29 cellular contexts compared by ENCODE assay signal in the genomic region with DNA sequence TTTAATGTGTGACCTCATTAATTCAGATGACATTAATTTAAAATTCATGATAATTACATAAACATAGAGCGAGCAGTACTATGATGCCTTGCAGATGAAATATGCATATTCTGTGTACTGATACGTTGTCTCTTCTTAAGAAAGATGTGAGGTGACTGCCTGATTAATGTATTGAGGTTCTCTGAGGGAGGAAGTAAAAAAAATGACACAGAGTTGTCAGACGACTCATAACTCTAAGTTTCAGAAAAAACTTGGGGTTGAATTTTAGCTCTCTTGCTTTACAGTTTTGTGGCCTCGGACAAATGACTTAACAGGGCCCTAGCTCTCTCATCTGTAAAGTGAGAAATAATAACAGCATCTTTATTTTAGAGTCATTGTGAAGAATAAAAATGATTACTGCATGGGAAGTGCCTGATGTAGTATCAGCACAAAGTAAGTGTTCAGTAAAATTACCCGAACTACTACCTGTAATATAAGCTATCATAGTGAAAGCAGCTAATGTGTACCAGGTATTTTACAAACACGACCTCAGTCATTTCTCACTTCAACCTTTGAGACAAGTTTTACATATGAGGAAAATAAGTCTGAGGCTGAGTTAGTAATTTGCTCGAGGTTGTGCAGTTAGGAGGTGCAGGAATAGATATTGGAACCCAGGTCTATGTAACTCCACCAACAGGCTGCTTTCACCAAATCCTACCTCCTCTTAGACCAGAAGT.
"Had no signal": no experiment of that assay in that cellular context is flagged by ENCODE, and none has a peak within 500 bp of the region (broad histone marks: within the 10 kb centered on the region; RNA-seq: fewer than 3 reads in every experiment).

No MANE protein-coding gene starts in this region.

- H3K36me3 ChIP-seq: neutrophil, pancreas, prostate gland, right atrium auricular region, spleen, suprapubic skin, tibial artery, transverse colon, upper lobe of right lung, uterus had no signal

- H3K9me3 ChIP-seq: neutrophil, pancreas, prostate gland, suprapubic skin, testis, transverse colon, upper lobe of right lung, uterus had no signal

- DNase-seq: naive thymus-derived CD8-positive, alpha-beta T cell; nephron progenitor cell; nucleus accumbens; pancreas; retina; spleen; stimulated activated CD4-positive, alpha-beta T cell treated with anti-CD3 and anti-CD28 coated beads, Interleukin-12 subunit alpha, Interleukin-12 subunit beta, amount 100 ng/mL, for 4 hours; stimulated activated CD4-positive, alpha-beta T cell treated with anti-CD3 and anti-CD28 coated beads, Interleukin-1b, Interleukin-23, amount 100 ng/mL, for 48 hours; stimulated activated CD4-positive, alpha-beta T cell treated with anti-CD3 and anti-CD28 coated beads, Interleukin-4, amount 100 ng/mL, for 1 hour; stimulated activated CD4-positive, alpha-beta T cell treated with anti-CD3 and anti-CD28 coated beads, Interleukin-4, amount 100 ng/mL, for 4 hours; stimulated activated CD8-positive, alpha-beta memory T cell treated with anti-CD3 and anti-CD28 coated beads, Interleukin-4, amount 100 ng/mL, for 48 hours; stimulated activated naive CD4-positive, alpha-beta T cell; stimulated activated naive CD8-positive, alpha-beta T cell treated with anti-CD3 and anti-CD28 coated beads, Interleukin-15, amount 100 ng/mL, for 72 hours; stimulated activated naive CD8-positive, alpha-beta T cell treated with anti-CD3 and anti-CD28 coated beads, Interleukin-15, Interleukin-2, amounts not matched to agents 100 U/mL and 50 U/mL, for 24 hours; substantia nigra; testis; tibial artery; transverse colon; upper lobe of right lung; uterus had no signal

- H3K27ac ChIP-seq: neutrophil, pancreas, prostate gland, right atrium auricular region, skin epidermis, spleen, suprapubic skin, testis, tibial artery, transverse colon, upper lobe of right lung, uterus had no signal

- ATAC-seq: naive thymus-derived CD8-positive, alpha-beta T cell; natural killer cell treated with Interleukin-12 subunit alpha and Interleukin-12 subunit beta and Interleukin-15 and Interleukin-18, amount 100 ng/mL, for 72 hours; pancreas; sciatic nerve; stimulated activated memory B cell treated with anti-CD40 and anti-IgM and Interleukin-4, amounts not matched to agents 10 μg/mL and 1 μg/mL and 100 μg/mL, for 72 hours; stimulated activated naive CD8-positive, alpha-beta T cell treated with anti-CD3 and anti-CD28 coated beads, Interleukin-15, amount 100 ng/mL, for 72 hours; stimulated activated naive CD8-positive, alpha-beta T cell treated with anti-CD3 and anti-CD28 coated beads, Interleukin-15, Interleukin-2, amounts not matched to agents 100 U/mL and 50 U/mL, for 24 hours; upper lobe of right lung had no signal

- H3K4me1 ChIP-seq: pancreas, prostate gland, right atrium auricular region, spleen, suprapubic skin, testis, tibial artery, transverse colon, upper lobe of right lung had no signal

- H3K4me3 ChIP-seq: pancreas, prostate gland, right atrium auricular region, skin epidermis, smooth muscle cell, spleen, suprapubic skin, testis, tibial artery, transverse colon, upper lobe of right lung, uterus had no signal

- H3K27me3 ChIP-seq: pancreas, right atrium auricular region, testis, transverse colon, uterus had no signal
